ENCODE assay signal across 10 cellular contexts in genomic region chr7:100443096-100443840, GRCh38. TPM values are rescaled to one million over a fixed set of nuclear protein-coding genes. Genes with fewer than 3 reads are reported as not detected.
A peak's percentile ranks its signal among the peaks of the same experiment; 100 is the strongest.
DNase-seq lines count a peak whose midpoint lies in the region; ATAC-seq and TF ChIP-seq lines count a peak whose summit lies in the region.
"Had no signal": no experiment of that assay in that cellular context is flagged by ENCODE, and none has a peak within 500 bp of the region (broad histone marks: within the 10 kb centered on the region; RNA-seq: fewer than 3 reads in every experiment).

No MANE protein-coding gene starts in this region.

- H3K36me3 Mint-ChIP-seq in WTC11: no peaks in the 10 kb centered on the region
- H3K36me3 Mint-ChIP-seq in dendritic cell treated with granulocyte-macrophage colony-stimulating factor and Interleukin-4, amounts not matched to agents 40 ng/mL and 50 ng/mL, for 4 days (ENCODE audit: low read depth): no peaks in the 10 kb centered on the region

- peak overlapping the region; percentile 60 for H3K27ac ChIP-seq in parathyroid adenoma

- ATAC-seq in WTC11: no peak
- ATAC-seq in GM21576 (IDR thresholded peaks at IDR 0.05; ENCODE audit: unreplicated experiment): no peak
- ATAC-seq in HG02610 (IDR thresholded peaks at IDR 0.05; ENCODE audit: unreplicated experiment): no peak

- H3K27me3 Mint-ChIP-seq in WTC11 (ENCODE audit: low read depth): no peaks in the 10 kb centered on the region
- no peaks in the 10 kb centered on the region for H3K27me3 Mint-ChIP-seq in dendritic cell treated with granulocyte-macrophage colony-stimulating factor and Interleukin-4, amounts not matched to agents 40 ng/mL and 50 ng/mL, for 4 days

- no peaks in the 10 kb centered on the region for H3K9me3 Mint-ChIP-seq in WTC11
- H3K9me3 Mint-ChIP-seq in dendritic cell treated with granulocyte-macrophage colony-stimulating factor and Interleukin-4, amounts not matched to agents 40 ng/mL and 50 ng/mL, for 4 days: no peaks in the 10 kb centered on the region

- H3K4me2 ChIP-seq in parathyroid adenoma (ENCODE audit: low read length): no peak overlapping the region

- no peak overlapping the region for H3K4me3 Mint-ChIP-seq in WTC11
- no peak overlapping the region for H3K4me3 Mint-ChIP-seq in dendritic cell treated with granulocyte-macrophage colony-stimulating factor and Interleukin-4, amounts not matched to agents 40 ng/mL and 50 ng/mL, for 4 days

- H3K4me3 ChIP-seq in parathyroid adenoma (ENCODE audit: low read depth, low read length): no peak overlapping the region
- H3K4me3 ChIP-seq: breast epithelium had no signal

- DNase-seq in WTC11 (ENCODE audit: low spot score) (peak; percentile 1), RPMI8226 (no peak)
- DNase-seq: activated CD8-positive, alpha-beta memory T cell treated with anti-CD3 and anti-CD28 coated beads, Interleukin-2, amount 50 U/mL, for 48 hours; KG1; NCI-H2081 treated with DMSO at 0.1 percent for 48 hours had no signal

- H3K4me1 Mint-ChIP-seq in WTC11: peaks cover 5% of the 10 kb centered on the region
- H3K4me1 Mint-ChIP-seq in dendritic cell treated with granulocyte-macrophage colony-stimulating factor and Interleukin-4, amounts not matched to agents 40 ng/mL and 50 ng/mL, for 4 days (ENCODE audit: low read depth): peaks cover 32% of the 10 kb centered on the region

- peak overlapping the region; percentile 8 for H3K27ac Mint-ChIP-seq in WTC11
- peak overlapping the region; percentile 55 for H3K27ac Mint-ChIP-seq in dendritic cell treated with granulocyte-macrophage colony-stimulating factor and Interleukin-4, amounts not matched to agents 40 ng/mL and 50 ng/mL, for 4 days

- intact Hi-C loops in dendritic cell treated with granulocyte-macrophage colony-stimulating factor and Interleukin-4, amounts not matched to agents 40 ng/mL and 50 ng/mL, for 4 days (cut with micrococcal nuclease): no loop called here

- H3K79me2 ChIP-seq in parathyroid adenoma: no peaks in the 10 kb centered on the region

- no peak overlapping the region for H2AFZ ChIP-seq in parathyroid adenoma

- CTCF ChIA-PET in WTC11 (lab: Charles Lee): interaction anchor here (1.4 to 6.0 kb wide), 3 partner anchors 13 to 26 kb away, joined by 3 to 46 read pairs (median 7); no protein-coding TSS in a partner anchor

- POLR2A ChIA-PET in WTC11 (lab: Charles Lee): interaction anchor here (0.6 kb wide), 2 partner anchors 27 to 248 kb away, joined by 3 to 4 read pairs; no protein-coding TSS in a partner anchor

- no peak overlapping the region for H3K9ac ChIP-seq in parathyroid adenoma

- no peaks in the 10 kb centered on the region for H3K27me3 ChIP-seq in parathyroid adenoma (ENCODE audit: control insufficient read depth, insufficient read depth, low read length)
- H3K27me3 ChIP-seq: breast epithelium had no signal

- no peaks in the 10 kb centered on the region for H3K9me3 ChIP-seq in parathyroid adenoma (ENCODE audit: control insufficient read depth, low read length)
- H3K9me3 ChIP-seq: breast epithelium had no signal

- peaks cover 3% of the 10 kb centered on the region for H3K4me1 ChIP-seq in parathyroid adenoma
- H3K4me1 ChIP-seq: breast epithelium had no signal

- TF ChIP-seq CTCF in WTC11 (IDR thresholded peaks at IDR 0.05) (no peak), parathyroid adenoma (IDR thresholded peaks at IDR 0.05) (no peak)

- H3K36me3 ChIP-seq in parathyroid adenoma (ENCODE audit: control insufficient read depth, insufficient read depth, low read length): no peaks in the 10 kb centered on the region
- H3K36me3 ChIP-seq: breast epithelium had no signal

TF ChIP-seq in WTC11, 78 proteins besides CTCF, POLR2A, EP300 and RAD21:
- TF ChIP-seq ZMAT4 (CRISPR knock-in tag; IDR thresholded peaks at IDR 0.05) (no peak), ELF4 (CRISPR knock-in tag; IDR thresholded peaks at IDR 0.05; ENCODE audit: low read depth) (no peak), ZNF423 (CRISPR knock-in tag; IDR thresholded peaks at IDR 0.05) (no peak), KAT7 (CRISPR knock-in tag; IDR thresholded peaks at IDR 0.05; ENCODE audit: borderline replicate concordance) (no peak), MYBL2 (CRISPR knock-in tag; IDR thresholded peaks at IDR 0.05) (no peak), NFE2L1 (CRISPR knock-in tag; IDR thresholded peaks at IDR 0.05) (no peak), IRF1 (CRISPR knock-in tag; IDR thresholded peaks at IDR 0.05) (no peak)
- TF ChIP-seq, protein P1, sequence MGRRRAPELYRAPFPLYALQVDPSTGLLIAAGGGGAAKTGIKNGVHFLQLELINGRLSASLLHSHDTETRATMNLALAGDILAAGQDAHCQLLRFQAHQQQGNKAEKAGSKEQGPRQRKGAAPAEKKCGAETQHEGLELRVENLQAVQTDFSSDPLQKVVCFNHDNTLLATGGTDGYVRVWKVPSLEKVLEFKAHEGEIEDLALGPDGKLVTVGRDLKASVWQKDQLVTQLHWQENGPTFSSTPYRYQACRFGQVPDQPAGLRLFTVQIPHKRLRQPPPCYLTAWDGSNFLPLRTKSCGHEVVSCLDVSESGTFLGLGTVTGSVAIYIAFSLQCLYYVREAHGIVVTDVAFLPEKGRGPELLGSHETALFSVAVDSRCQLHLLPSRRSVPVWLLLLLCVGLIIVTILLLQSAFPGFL (CRISPR knock-in tag; IDR thresholded peaks at IDR 0.05; ENCODE audit: borderline replicate concordance): no peak

RNA-seq across cellular contexts. Expression of gene PPP1R35, which starts 7.0 kb away (rescaled TPM):
- total RNA-seq in WTC11 (2021): 85.9 to 90.8 TPM (median 88.3 TPM) in 3 replicates

RNA-seq across cellular contexts. Expression of gene MEPCE, which starts 13.6 kb away (rescaled TPM):
- 41.9 to 49.6 TPM (median 47.7 TPM) in 3 replicates for total RNA-seq in WTC11 (2021)

RNA-seq across cellular contexts. Expression of gene ZCWPW1, which starts 14.8 kb away (rescaled TPM):
- total RNA-seq in WTC11 (2021): 1.4 to 1.5 TPM (median 1.4 TPM) in 3 replicates

RNA-seq across cellular contexts. Expression of gene SPACDR, which starts 20.8 kb away (rescaled TPM):
- 0.33 to 0.48 TPM (median 0.39 TPM) in 3 replicates for total RNA-seq in WTC11 (2021)
- total RNA-seq: breast epithelium had no signal

RNA-seq across cellular contexts. Expression of gene TSC22D4, which starts 35.7 kb away (rescaled TPM):
- total RNA-seq in WTC11 (2021): 27.5 to 34.5 TPM (median 29.7 TPM) in 3 replicates
